1 cellular context compared by ENCODE assay signal in the genomic region with DNA sequence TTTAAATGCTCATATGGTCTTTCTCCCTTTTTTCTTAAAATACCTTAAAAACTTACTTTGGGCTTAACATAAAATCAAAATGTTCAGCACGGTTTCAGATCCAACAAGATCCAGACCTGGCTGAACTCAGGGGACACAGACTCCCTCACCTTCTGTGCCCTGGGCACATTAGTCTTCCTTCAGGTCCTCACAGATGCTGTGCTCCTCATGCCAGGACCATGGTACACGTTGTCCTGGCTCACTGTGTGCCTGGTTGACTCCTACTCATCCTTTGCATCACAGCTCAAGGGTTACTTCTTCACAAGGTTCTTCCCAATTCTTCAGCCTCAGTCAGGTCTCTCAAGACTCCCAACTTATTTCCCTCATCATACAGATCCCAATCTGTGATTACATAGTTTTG.
TF ChIP-seq lines count a peak whose summit lies in the region.

No MANE protein-coding gene starts in this region.

TF ChIP-seq in IMR-90, 13 proteins besides CTCF, POLR2A, EP300 and RAD21:
- TF ChIP-seq RCOR1 (IDR thresholded peaks at IDR 0.05; ENCODE audit: insufficient replicate concordance, low read length) (no peak), CHD1 (IDR thresholded peaks at IDR 0.05; ENCODE audit: low read depth, low read length) (no peak), MAZ (IDR thresholded peaks at IDR 0.05; ENCODE audit: borderline replicate concordance, low read depth, low read length) (no peak), NFE2L2 (IDR thresholded peaks at IDR 0.05; ENCODE audit: low read depth, low read length) (no peak), FOS (IDR thresholded peaks at IDR 0.05; ENCODE audit: low read depth, low read length) (no peak), SMC3 (IDR thresholded peaks at IDR 0.05; ENCODE audit: low read depth, low read length) (no peak), MXI1 (IDR thresholded peaks at IDR 0.05; ENCODE audit: borderline replicate concordance, low read depth, low read length) (no peak), MAFK (IDR thresholded peaks at IDR 0.05; ENCODE audit: low read depth, low read length) (no peak), CEBPB (IDR thresholded peaks at IDR 0.05; ENCODE audit: low read depth, low read length) (no peak), RFX5 (IDR thresholded peaks at IDR 0.05; ENCODE audit: low read depth, low read length) (no peak), BHLHE40 (IDR thresholded peaks at IDR 0.05; ENCODE audit: low read depth, low read length) (no peak)
- TF ChIP-seq, protein P1, sequence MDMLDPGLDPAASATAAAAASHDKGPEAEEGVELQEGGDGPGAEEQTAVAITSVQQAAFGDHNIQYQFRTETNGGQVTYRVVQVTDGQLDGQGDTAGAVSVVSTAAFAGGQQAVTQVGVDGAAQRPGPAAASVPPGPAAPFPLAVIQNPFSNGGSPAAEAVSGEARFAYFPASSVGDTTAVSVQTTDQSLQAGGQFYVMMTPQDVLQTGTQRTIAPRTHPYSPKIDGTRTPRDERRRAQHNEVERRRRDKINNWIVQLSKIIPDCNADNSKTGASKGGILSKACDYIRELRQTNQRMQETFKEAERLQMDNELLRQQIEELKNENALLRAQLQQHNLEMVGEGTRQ (IDR thresholded peaks at IDR 0.05; ENCODE audit: low read depth, low read length), result no peak
- TF ChIP-seq, protein P2, sequence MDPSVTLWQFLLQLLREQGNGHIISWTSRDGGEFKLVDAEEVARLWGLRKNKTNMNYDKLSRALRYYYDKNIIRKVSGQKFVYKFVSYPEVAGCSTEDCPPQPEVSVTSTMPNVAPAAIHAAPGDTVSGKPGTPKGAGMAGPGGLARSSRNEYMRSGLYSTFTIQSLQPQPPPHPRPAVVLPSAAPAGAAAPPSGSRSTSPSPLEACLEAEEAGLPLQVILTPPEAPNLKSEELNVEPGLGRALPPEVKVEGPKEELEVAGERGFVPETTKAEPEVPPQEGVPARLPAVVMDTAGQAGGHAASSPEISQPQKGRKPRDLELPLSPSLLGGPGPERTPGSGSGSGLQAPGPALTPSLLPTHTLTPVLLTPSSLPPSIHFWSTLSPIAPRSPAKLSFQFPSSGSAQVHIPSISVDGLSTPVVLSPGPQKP (IDR thresholded peaks at IDR 0.05; ENCODE audit: borderline replicate concordance, low read depth, low read length), result no peak
